8 cellular contexts compared by ENCODE assay signal in genomic region chr19:1122972-1123363, GRCh38. TPM values are rescaled to one million over a fixed set of nuclear protein-coding genes. Genes with fewer than 3 reads are reported as not detected.
DNase-seq lines count a peak whose midpoint lies in the region; ATAC-seq, FAIRE-seq and TF ChIP-seq lines count a peak whose summit lies in the region.

No MANE protein-coding gene starts in this region.

- WGBS in K562 (ENCODE audit: insufficient coverage, low coverage, missing lambda C conversion rate), result 25% methylated on average over 11 of the region's 21 CpGs

- TF ChIP-seq RAD21 in K562 (CRISPR knock-in tag; conservative IDR thresholded peaks at IDR 0.05 in 1 of 2, IDR thresholded peaks at IDR 0.05 in 1 of 2), result no peak

- H3K36me3 ChIP-seq in K562 (ENCODE audit: control insufficient read depth, insufficient read depth, low read length), result peaks cover 85% of the 10 kb centered on the region
- H3K36me3 ChIP-seq in lower lobe of right lung, result peaks cover 100% of the 10 kb centered on the region

- H3K4me3 ChIP-seq in K562 (no peak overlapping the region), lower lobe of right lung (no peak overlapping the region)

- no peaks in the 10 kb centered on the region; the same call in 2 of the 3 replicates for H3K79me2 ChIP-seq in K562 (ENCODE audit: control insufficient read depth, insufficient read depth, low read length)

- no TSS peak for BruUV-seq in K562 (replicated peaks; lab: Mats Ljungman, UMichigan)

- H3K4me2 ChIP-seq in K562 (ENCODE audit: insufficient read depth, low read length), result no peak overlapping the region

- peak in 1 of 3 experiments; percentile 71; a peak in 2 of 6 replicates for TF ChIP-seq CTCF in K562 (IDR thresholded peaks at IDR 0.05 in 2 of 3, conservative IDR thresholded peaks at IDR 0.05 in 1 of 3; ENCODE audit: insufficient read depth in 2 of 3, low read depth in 1 of 3, low read length in 3 of 3)
- TF ChIP-seq CTCF in lower lobe of right lung (IDR thresholded peaks at IDR 0.05), result no peak

- peak; percentile 98 for FAIRE-seq in K562 (lab: Jason Lieb, UNC)

- peaks cover 6 to 59% of the 10 kb centered on the region in 2 experiments; a peak in 4 of 5 replicates for H3K4me1 ChIP-seq in K562 (replicated peaks in 1 of 2; ENCODE audit: control insufficient read depth in 2 of 2, insufficient read depth in 2 of 2, low read length in 2 of 2)
- peaks cover 21% of the 10 kb centered on the region for H3K4me1 ChIP-seq in lower lobe of right lung

- intact Hi-C loops in K562 (cut with micrococcal nuclease) (no loop called here), lower lobe of right lung (cut with DNase I) (no loop called here)

- no peak overlapping the region for H3K27ac ChIP-seq in K562 (ENCODE audit: extremely low read depth, low read depth, low read length)
- no peak overlapping the region for H3K27ac ChIP-seq in lower lobe of right lung

- CTCF ChIA-PET in K562 (lab: Yijun Ruan, JAX; ENCODE audit: low intra/inter-chr PET ratio), result no interaction called here

- H4K20me1 ChIP-seq in K562 (replicated peaks; ENCODE audit: control insufficient read depth, insufficient read depth, low read length), result no peaks in the 10 kb centered on the region; the same call in 1 of the 2 replicates

- TF ChIP-seq POLR2A in K562 (conservative IDR thresholded peaks at IDR 0.05), result no peak

- no peak for TF ChIP-seq EP300 in K562 (IDR thresholded peaks at IDR 0.05; ENCODE audit: low read length)

- DNase-seq in NCI-H748 (lab: John Stamatoyannopoulos, UW; ENCODE audit: unreplicated experiment) (peak; percentile 7), NCI-H748 treated with DMSO at 0.1 percent for 48 hours (lab: John Stamatoyannopoulos, UW) (no peak), NCI-H2196 (lab: John Stamatoyannopoulos, UW; ENCODE audit: unreplicated experiment) (peak; percentile 71), K562 (ENCODE audit: extremely low read depth in 1 of 4, low spot score in 3 of 4) (peak; percentile 88 to 99 (median 99)), lower lobe of right lung (peak; percentile 78), SIG-M5 treated with dmso at 0.1 percent for 504 hours (lab: John Stamatoyannopoulos, UW; ENCODE audit: unreplicated experiment) (no peak)

- H2AFZ ChIP-seq in K562 (ENCODE audit: low read depth, low read length), result no peak overlapping the region

- in situ Hi-C loops in K562 (cut with MboI), result no loop called here

- no peaks in the 10 kb centered on the region for H3K9me1 ChIP-seq in K562 (ENCODE audit: control insufficient read depth, insufficient read depth, low read length)

- ATAC-seq in K562 (peak; percentile 99), lower lobe of right lung (peak; percentile 63 to 80), GM19452 (IDR thresholded peaks at IDR 0.05; ENCODE audit: unreplicated experiment) (no peak), HG03442 (IDR thresholded peaks at IDR 0.05; ENCODE audit: unreplicated experiment) (no peak)

- H3K27me3 ChIP-seq in K562 (ENCODE audit: control insufficient read depth in 2 of 2, insufficient read depth in 2 of 2, low read length in 2 of 2), result no peaks in the 10 kb centered on the region
- H3K27me3 ChIP-seq in lower lobe of right lung (ENCODE audit: low read depth), result no peaks in the 10 kb centered on the region

- H3K9ac ChIP-seq in K562 (ENCODE audit: insufficient read depth in 1 of 2, low read depth in 2 of 2, low read length in 2 of 2), result peak overlapping the region in 1 of 2 experiments; percentile 61; a peak in 1 of 4 replicates

- POLR2A ChIA-PET in K562 (lab: Yijun Ruan, JAX), result interaction anchor here (0.8 to 1.5 kb wide), 4 partner anchors 10 to 94 kb away, joined by 3 to 12 read pairs (median 4); no protein-coding TSS in a partner anchor

- H3K9me3 ChIP-seq in K562 (replicated peaks; ENCODE audit: control insufficient read depth, insufficient read depth, low read depth, low read length) (no peaks in the 10 kb centered on the region), lower lobe of right lung (no peaks in the 10 kb centered on the region)

TF ChIP-seq in K562, 482 proteins besides CTCF, POLR2A, EP300 and RAD21 (continues in another document):
- TF ChIP-seq TEAD1 (CRISPR knock-in tag; IDR thresholded peaks at IDR 0.05), result peak in 1 of 2 experiments; percentile 86; a peak in 1 of 4 replicates

RNA-seq across cellular contexts. Expression of gene GPX4, which starts 19.2 kb away (rescaled TPM):
- 61.5 and 154 TPM in 2 replicates for total RNA-seq in K562 (2011; cell fraction: chromatin; rRNA removed; ENCODE audit: low replicate concordance)
- total RNA-seq in K562 (2011; cell fraction: nucleolus; rRNA removed), result 171 and 189 TPM in 2 replicates
- 129 and 161 TPM in 2 replicates for total RNA-seq in K562 (2011; cell fraction: nucleoplasm; rRNA removed)
- total RNA-seq in K562 (2014; rRNA removed), result 639 and 643 TPM in 2 replicates
- total RNA-seq in K562 (2014; rRNA removed; fragmentation: Illumina TruSeq; extraction: Trizol), result 131 and 209 TPM in 2 replicates
- 349 and 395 TPM in 2 replicates for total RNA-seq in K562 (2015; rRNA removed; fragmentation: Illumina TruSeq; extraction: Trizol)
- 383 and 392 TPM in 2 replicates for total RNA-seq in K562 (2021)
- polyA plus RNA-seq in K562 (2011; rRNA removed), result 223 and 286 TPM in 2 replicates
- 531 and 777 TPM in 2 replicates for polyA plus RNA-seq in K562 (2011; cell fraction: cytosol; rRNA removed)
- 389 and 485 TPM in 2 replicates for polyA plus RNA-seq in K562 (2011; cell fraction: nucleus; rRNA removed)
- 659 and 746 TPM in 2 replicates for polyA plus RNA-seq in K562 (2012)
- polyA plus RNA-seq in K562 (2014; fragmentation: Illumina TruSeq; extraction: Trizol), result 434 and 536 TPM in 2 replicates
- 100 to 1,000 TPM in 1 of 2 experiments, 10 to 100 TPM in 1; 61.4 to 125 TPM for polyA plus RNA-seq in K562 (2014; fragmentation: Nextera tagmentation; extraction: Ambion mirVana)
- 661 and 856 TPM in 2 replicates for polyA plus RNA-seq in K562 (2014; rRNA removed)
- 117 and 134 TPM in 2 replicates for polyA minus RNA-seq in K562 (2011; rRNA and poly(A)+ RNA removed)
- 191 and 300 TPM in 2 replicates for polyA minus RNA-seq in K562 (2011; cell fraction: cytosol; rRNA and poly(A)+ RNA removed)
- polyA minus RNA-seq in K562 (2011; cell fraction: nucleus; rRNA and poly(A)+ RNA removed), result 54.3 and 64.1 TPM in 2 replicates
- total RNA-seq in lower lobe of right lung, result 378 TPM

RNA-seq across cellular contexts. Expression of gene POLR2E, which starts 27.8 kb away (rescaled TPM):
- 38.2 and 129 TPM in 2 replicates for total RNA-seq in K562 (2011; cell fraction: chromatin; rRNA removed; ENCODE audit: low replicate concordance)
- 126 and 135 TPM in 2 replicates for total RNA-seq in K562 (2011; cell fraction: nucleolus; rRNA removed)
- total RNA-seq in K562 (2011; cell fraction: nucleoplasm; rRNA removed), result 74.1 and 78.7 TPM in 2 replicates
- 297 and 441 TPM in 2 replicates for total RNA-seq in K562 (2014; rRNA removed)
- 40.2 and 78.0 TPM in 2 replicates for total RNA-seq in K562 (2014; rRNA removed; fragmentation: Illumina TruSeq; extraction: Trizol)
- 141 and 144 TPM in 2 replicates for total RNA-seq in K562 (2015; rRNA removed; fragmentation: Illumina TruSeq; extraction: Trizol)
- total RNA-seq in K562 (2021), result 328 and 351 TPM in 2 replicates
- 244 and 334 TPM in 2 replicates for polyA plus RNA-seq in K562 (2011; rRNA removed)
- polyA plus RNA-seq in K562 (2011; cell fraction: cytosol; rRNA removed), result 305 and 616 TPM in 2 replicates
- polyA plus RNA-seq in K562 (2011; cell fraction: nucleus; rRNA removed), result 112 and 143 TPM in 2 replicates
- 291 and 445 TPM in 2 replicates for polyA plus RNA-seq in K562 (2012)
- polyA plus RNA-seq in K562 (2014; fragmentation: Illumina TruSeq; extraction: Trizol), result 267 and 448 TPM in 2 replicates
- polyA plus RNA-seq in K562 (2014; fragmentation: Nextera tagmentation; extraction: Ambion mirVana), result 10 to 100 TPM in 1 of 2 experiments, 1 to 10 TPM in 1; 3.4 to 32.5 TPM
- polyA plus RNA-seq in K562 (2014; rRNA removed), result 413 and 438 TPM in 2 replicates
- 36.0 and 77.6 TPM in 2 replicates for polyA minus RNA-seq in K562 (2011; rRNA and poly(A)+ RNA removed)
- polyA minus RNA-seq in K562 (2011; cell fraction: cytosol; rRNA and poly(A)+ RNA removed), result 127 and 173 TPM in 2 replicates
- 45.4 and 50.5 TPM in 2 replicates for polyA minus RNA-seq in K562 (2011; cell fraction: nucleus; rRNA and poly(A)+ RNA removed)
- 158 TPM for total RNA-seq in lower lobe of right lung

RNA-seq across cellular contexts. Expression of gene SBNO2, which starts 51.1 kb away (rescaled TPM):
- total RNA-seq in K562 (2011; cell fraction: chromatin; rRNA removed; ENCODE audit: low replicate concordance), result 26.2 and 103 TPM in 2 replicates
- 64.1 and 67.7 TPM in 2 replicates for total RNA-seq in K562 (2011; cell fraction: nucleolus; rRNA removed)
- 28.6 and 30.7 TPM in 2 replicates for total RNA-seq in K562 (2011; cell fraction: nucleoplasm; rRNA removed)
- 18.6 and 23.1 TPM in 2 replicates for total RNA-seq in K562 (2014; rRNA removed)
- total RNA-seq in K562 (2014; rRNA removed; fragmentation: Illumina TruSeq; extraction: Trizol), result 4.0 and 6.3 TPM in 2 replicates
- 6.7 and 7.8 TPM in 2 replicates for total RNA-seq in K562 (2015; rRNA removed; fragmentation: Illumina TruSeq; extraction: Trizol)
- 46.2 and 49.0 TPM in 2 replicates for total RNA-seq in K562 (2021)
- 6.7 and 9.3 TPM in 2 replicates for polyA plus RNA-seq in K562 (2011; rRNA removed)
- polyA plus RNA-seq in K562 (2011; cell fraction: cytosol; rRNA removed), result 7.4 and 14.1 TPM in 2 replicates
- polyA plus RNA-seq in K562 (2011; cell fraction: nucleus; rRNA removed), result 45.7 and 79.0 TPM in 2 replicates
- polyA plus RNA-seq in K562 (2012), result 20.3 and 27.1 TPM in 2 replicates
- 5.2 and 13.0 TPM in 2 replicates for polyA plus RNA-seq in K562 (2014; fragmentation: Illumina TruSeq; extraction: Trizol)
- under 1 TPM; 0.01 to 0.04 TPM for polyA plus RNA-seq in K562 (2014; fragmentation: Nextera tagmentation; extraction: Ambion mirVana)
- polyA plus RNA-seq in K562 (2014; rRNA removed), result 21.5 and 23.1 TPM in 2 replicates
- 3.7 and 8.1 TPM in 2 replicates for polyA minus RNA-seq in K562 (2011; rRNA and poly(A)+ RNA removed)
- polyA minus RNA-seq in K562 (2011; cell fraction: cytosol; rRNA and poly(A)+ RNA removed), result 16.7 and 22.1 TPM in 2 replicates
- polyA minus RNA-seq in K562 (2011; cell fraction: nucleus; rRNA and poly(A)+ RNA removed), result 20.7 and 21.3 TPM in 2 replicates
- 91.6 TPM for total RNA-seq in lower lobe of right lung

RNA-seq across cellular contexts. Expression of gene ARHGAP45, which starts 56.0 kb away (rescaled TPM):
- total RNA-seq in K562 (2011; cell fraction: chromatin; rRNA removed; ENCODE audit: low replicate concordance), result 25.6 and 81.0 TPM in 2 replicates
- total RNA-seq in K562 (2011; cell fraction: nucleolus; rRNA removed), result 39.0 and 49.5 TPM in 2 replicates
- 22.7 and 24.1 TPM in 2 replicates for total RNA-seq in K562 (2011; cell fraction: nucleoplasm; rRNA removed)
- 22.1 and 31.1 TPM in 2 replicates for total RNA-seq in K562 (2014; rRNA removed)
- 1.0 and 1.8 TPM in 2 replicates for total RNA-seq in K562 (2014; rRNA removed; fragmentation: Illumina TruSeq; extraction: Trizol)
- 4.2 and 6.0 TPM in 2 replicates for total RNA-seq in K562 (2015; rRNA removed; fragmentation: Illumina TruSeq; extraction: Trizol)
- total RNA-seq in K562 (2021), result 18.0 and 19.9 TPM in 2 replicates
- polyA plus RNA-seq in K562 (2011; rRNA removed), result 4.4 and 7.6 TPM in 2 replicates
- 5.6 and 12.6 TPM in 2 replicates for polyA plus RNA-seq in K562 (2011; cell fraction: cytosol; rRNA removed)
- 17.8 and 38.7 TPM in 2 replicates for polyA plus RNA-seq in K562 (2011; cell fraction: nucleus; rRNA removed)
- polyA plus RNA-seq in K562 (2012), result 15.0 and 15.2 TPM in 2 replicates
- 1.9 and 6.9 TPM in 2 replicates for polyA plus RNA-seq in K562 (2014; fragmentation: Illumina TruSeq; extraction: Trizol)
- under 1 TPM; 0.08 to 0.63 TPM for polyA plus RNA-seq in K562 (2014; fragmentation: Nextera tagmentation; extraction: Ambion mirVana)
- polyA plus RNA-seq in K562 (2014; rRNA removed), result 16.3 and 20.2 TPM in 2 replicates
- 1.7 and 2.0 TPM in 2 replicates for polyA minus RNA-seq in K562 (2011; rRNA and poly(A)+ RNA removed)
- polyA minus RNA-seq in K562 (2011; cell fraction: cytosol; rRNA and poly(A)+ RNA removed), result 6.2 and 8.5 TPM in 2 replicates
- 5.5 and 6.6 TPM in 2 replicates for polyA minus RNA-seq in K562 (2011; cell fraction: nucleus; rRNA and poly(A)+ RNA removed)
- total RNA-seq in lower lobe of right lung, result 83.5 TPM

Comparison
In these comparisons a context has a peak if more than half of its experiments do, and no peak if none do; other contexts are left out.
1. DNase-seq: peak in NCI-H748 (single experiment), NCI-H2196 (single experiment), K562 (4 of 4) and lower lobe of right lung (single experiment); none in NCI-H748 treated with DMSO at 0.1 percent for 48 hours (single experiment) and SIG-M5 treated with dmso at 0.1 percent for 504 hours (single experiment).
2. ATAC-seq: peak in K562 (single experiment) and lower lobe of right lung (2 of 2); none in GM19452 (single experiment) and HG03442 (single experiment).